Comparison of ENCODE assay signal across 14 cellular contexts in genomic region chr3:61650276-61650675, GRCh38.
DNase-seq lines count a peak whose midpoint lies in the region; ATAC-seq and TF ChIP-seq lines count a peak whose summit lies in the region.
"Had no signal": no experiment of that assay in that cellular context is flagged by ENCODE, and none has a peak within 500 bp of the region (broad histone marks: within the 10 kb centered on the region; RNA-seq: fewer than 3 reads in every experiment).

No MANE protein-coding gene starts in this region.

- peaks cover 17 to 30% of the 10 kb centered on the region in 2 experiments for H3K4me1 Mint-ChIP-seq in H9

- BruUV-seq in IMR-90 (replicated peaks; lab: Mats Ljungman, UMichigan), result no TSS peak

- no peak overlapping the region for H3K56ac ChIP-seq in IMR-90 (ENCODE audit: extremely low read depth, insufficient read depth, low read length)
- no peak overlapping the region for H3K56ac ChIP-seq in H9 (ENCODE audit: insufficient read length, low read depth, low read length)

- H2AFZ ChIP-seq in IMR-90 (replicated peaks; ENCODE audit: low read length, poor library complexity) (no peak overlapping the region), H9 (ENCODE audit: low read length) (no peak overlapping the region)

- POLR2A ChIA-PET in IMR-90 (lab: Charles Lee; ENCODE audit: unreplicated experiment), result no interaction called here

- no peak overlapping the region for H4K5ac ChIP-seq in IMR-90 (ENCODE audit: low read depth, low read length)
- no peak overlapping the region for H4K5ac ChIP-seq in H9 (ENCODE audit: insufficient read length, low read depth, low read length)

- TF ChIP-seq CTCF in IMR-90 (conservative IDR thresholded peaks at IDR 0.05; ENCODE audit: low read depth, low read length) (no peak), tibial artery (IDR thresholded peaks at IDR 0.05) (no peak), esophagus squamous epithelium (IDR thresholded peaks at IDR 0.05) (no peak), H9 (conservative IDR thresholded peaks at IDR 0.05) (no peak)

- H3K79me2 ChIP-seq in H9 (ENCODE audit: insufficient read depth, low read length), result peaks cover 60% of the 10 kb centered on the region

- H3K36me3 ChIP-seq in IMR-90 (ENCODE audit: control insufficient read depth, insufficient read depth, low read length) (no peaks in the 10 kb centered on the region), tibial artery (no peaks in the 10 kb centered on the region), esophagus squamous epithelium (no peaks in the 10 kb centered on the region)

- no peak overlapping the region for H3K4me3 ChIP-seq in IMR-90 (ENCODE audit: insufficient read depth, low read depth, low read length)
- no peak overlapping the region for H3K4me3 ChIP-seq in tibial artery
- no peak overlapping the region for H3K4me3 ChIP-seq in esophagus squamous epithelium
- H3K4me3 ChIP-seq: K562, skin epidermis had no signal

- TF ChIP-seq POLR2A in IMR-90 (IDR thresholded peaks at IDR 0.05; ENCODE audit: low read depth, low read length) (no peak), esophagus squamous epithelium (IDR thresholded peaks at IDR 0.05) (no peak)

- TF ChIP-seq RAD21 in IMR-90 (IDR thresholded peaks at IDR 0.05; ENCODE audit: low read length), result no peak

- peak overlapping the region; percentile 45; the same call in 1 of the 2 replicates for H3K4me2 ChIP-seq in IMR-90 (ENCODE audit: low read depth, low read length)
- H3K4me2 ChIP-seq in H9 (ENCODE audit: insufficient read depth, insufficient read length, low read length), result no peak overlapping the region

- peaks cover 5% of the 10 kb centered on the region; the same call in 1 of the 2 replicates for H3K9me1 ChIP-seq in IMR-90 (ENCODE audit: insufficient read depth, low read length)

- in situ Hi-C loops in IMR-90 (cut with MboI; ENCODE audit: low sequenced_read_pairs), result no loop called here

- H3K9me3 ChIP-seq in IMR-90 (ENCODE audit: control insufficient read depth, insufficient read depth, low read length), result peaks cover 1% of the 10 kb centered on the region; the same call in 1 of the 2 replicates
- no peaks in the 10 kb centered on the region for H3K9me3 ChIP-seq in tibial artery
- peaks cover 0 to 1% (median under 1%) of the 10 kb centered on the region in 3 donors for H3K9me3 ChIP-seq in esophagus squamous epithelium
- no peaks in the 10 kb centered on the region for H3K9me3 ChIP-seq in H9 (ENCODE audit: control insufficient read depth, low read depth, low read length)

- H4K8ac ChIP-seq in IMR-90 (ENCODE audit: low read depth in 2 of 2, low read length in 2 of 2), result no peak overlapping the region
- H4K8ac ChIP-seq in H9 (replicated peaks; ENCODE audit: insufficient read length, low read depth, low read length), result no peak overlapping the region

- H3K4me3 Mint-ChIP-seq in H9, result no peak overlapping the region

- no peak overlapping the region for H3T11ph ChIP-seq in H9 (ENCODE audit: low read length)

- H3K9ac ChIP-seq in IMR-90 (ENCODE audit: low read depth, low read length) (no peak overlapping the region), H9 (ENCODE audit: extremely low read depth, insufficient read length, low read length) (no peak overlapping the region)

- H4K91ac ChIP-seq in IMR-90 (ENCODE audit: insufficient read depth, low read depth, low read length), result no peak overlapping the region
- no peak overlapping the region for H4K91ac ChIP-seq in H9 (ENCODE audit: insufficient read length, low read depth, low read length)

- H3K18ac ChIP-seq in IMR-90 (ENCODE audit: low read depth, low read length), result no peak overlapping the region
- no peak overlapping the region for H3K18ac ChIP-seq in H9 (ENCODE audit: insufficient read length, low read depth, low read length)

- 47% methylated on average over 3 of the region's 7 CpGs; no CpG with 5 or more reads in 1 of the 2 experiments for WGBS in IMR-90 (ENCODE audit: extremely low coverage in 2 of 2, insufficient read length in 1 of 2), 2 experiments
- WGBS in esophagus squamous epithelium, 2 donors, result 36 to 43% methylated on average over 7 of the region's 7 CpGs
- no CpG with 5 or more reads among the region's 7 CpGs for WGBS in H9 (ENCODE audit: extremely low coverage, insufficient read length, low lambda C conversion rate)

- CTCF ChIA-PET in IMR-90 (lab: Yijun Ruan, JAX), result interaction anchor here (0.8 kb wide), 1 partner anchor 85 kb away, joined by 3 read pairs; no protein-coding TSS in a partner anchor

- H3K14ac ChIP-seq in IMR-90 (replicated peaks; ENCODE audit: low read depth, low read length) (no peak overlapping the region), H9 (ENCODE audit: insufficient read depth, low read length) (no peak overlapping the region)

- no peak overlapping the region for H2BK120ac ChIP-seq in IMR-90 (ENCODE audit: low read depth, low read length)
- H2BK120ac ChIP-seq in H9 (ENCODE audit: low read depth, low read length, poor library complexity, severe bottlenecking), result no peak overlapping the region

- H3K27ac ChIP-seq in IMR-90 (ENCODE audit: insufficient read depth, low read length), result no peak overlapping the region
- no peak overlapping the region for H3K27ac ChIP-seq in tibial artery
- no peak overlapping the region for H3K27ac ChIP-seq in esophagus squamous epithelium
- H3K27ac ChIP-seq in H9 (ENCODE audit: insufficient read length, low read depth, low read length), result no peak overlapping the region
- H3K27ac ChIP-seq: skin epidermis had no signal

- intact Hi-C loops in IMR-90 (cut with micrococcal nuclease), result no loop called here
- intact Hi-C loops in tibial artery (cut with DNase I; ENCODE audit: low total_unique reads), result no loop called here
- intact Hi-C loops in esophagus squamous epithelium (cut with DNase I), result no loop called here

- no peak overlapping the region for H2AK9ac ChIP-seq in IMR-90 (replicated peaks; ENCODE audit: low read depth, low read length, poor library complexity)

- H3K23ac ChIP-seq in IMR-90 (ENCODE audit: low read depth, low read length) (0 out of 2 replicates have a peak overlapping the region, but pooled peaks have one; percentile 7), H9 (ENCODE audit: insufficient read length, low read depth, low read length) (no peak overlapping the region)

- H2BK20ac ChIP-seq in IMR-90 (ENCODE audit: low read depth, low read length), result no peak overlapping the region
- H2BK20ac ChIP-seq in H9 (ENCODE audit: low read depth, low read length, poor library complexity, severe bottlenecking), result no peak overlapping the region

- H3K36me3 Mint-ChIP-seq in H9 (ENCODE audit: insufficient read depth in 1 of 3, low read depth in 3 of 3), result peaks cover 20 to 31% (median 23%) of the 10 kb centered on the region in 3 experiments; a peak in 6 of 7 replicates

- H2BK5ac ChIP-seq in IMR-90 (ENCODE audit: low read depth, low read length, poor library complexity, severe bottlenecking) (no peak overlapping the region), H9 (ENCODE audit: insufficient read length, low read length) (no peak overlapping the region)

- peaks cover 2% of the 10 kb centered on the region for H3K4me1 ChIP-seq in IMR-90 (ENCODE audit: control insufficient read depth, insufficient read depth, low read length)
- peaks cover 0 to 38% (median 5%) of the 10 kb centered on the region in 4 donors for H3K4me1 ChIP-seq in tibial artery
- H3K4me1 ChIP-seq in esophagus squamous epithelium, result no peaks in the 10 kb centered on the region
- peaks cover 6% of the 10 kb centered on the region; the same call in 1 of the 2 replicates for H3K4me1 ChIP-seq in H9 (ENCODE audit: insufficient read depth, low read length)

- no peaks in the 10 kb centered on the region; the same call in 1 of the 2 replicates for H3K27me3 Mint-ChIP-seq in H9 (ENCODE audit: low read depth)

- H3K23me2 ChIP-seq in H9 (ENCODE audit: insufficient read length, low read depth, low read length, poor library complexity, severe bottlenecking), result no peaks in the 10 kb centered on the region

- H4K20me1 ChIP-seq in IMR-90 (ENCODE audit: insufficient read depth, low read length) (peaks cover 16% of the 10 kb centered on the region; the same call in 1 of the 2 replicates), H9 (ENCODE audit: control insufficient read depth, insufficient read depth, insufficient read length) (peaks cover 2% of the 10 kb centered on the region)

- no peak overlapping the region for H2AK5ac ChIP-seq in IMR-90 (ENCODE audit: low read depth, low read length)
- no peak overlapping the region for H2AK5ac ChIP-seq in H9 (ENCODE audit: insufficient read length, low read length)

- peaks cover 33 to 70% of the 10 kb centered on the region in 2 experiments for H3K79me1 ChIP-seq in IMR-90 (ENCODE audit: low read depth in 1 of 2, low read length in 2 of 2)
- peaks cover 14% of the 10 kb centered on the region for H3K79me1 ChIP-seq in H9 (ENCODE audit: insufficient read depth, low read depth, low read length, poor library complexity, severe bottlenecking)

- H3K27ac Mint-ChIP-seq in H9, result no peak overlapping the region

- DNase-seq in IMR-90 (peak; percentile 85), cerebellum (ENCODE audit: low spot score) (peak; percentile 13), left lobe of liver (ENCODE audit: low spot score) (no peak), tibial artery (peak; percentile 66 to 72), islet precursor cell (no peak), esophagus squamous epithelium (lab: John Stamatoyannopoulos, UW) (no peak), H9 (no peak)
- DNase-seq: activated gamma-delta T cell treated with Interleukin-2 at 50 U/mL for 16 hours, DMS53, GOT3 had no signal

- H2BK12ac ChIP-seq in H9 (ENCODE audit: insufficient read length, low read depth, low read length), result no peak overlapping the region

- no peak overlapping the region for H2BK15ac ChIP-seq in IMR-90 (ENCODE audit: low read depth, low read length)
- no peak overlapping the region for H2BK15ac ChIP-seq in H9 (ENCODE audit: low read depth, low read length)

- H3K27me3 ChIP-seq in IMR-90 (ENCODE audit: control insufficient read depth, insufficient read depth, low read length) (no peaks in the 10 kb centered on the region), tibial artery (no peaks in the 10 kb centered on the region), esophagus squamous epithelium (no peaks in the 10 kb centered on the region), H9 (ENCODE audit: insufficient read depth, low read length) (no peaks in the 10 kb centered on the region)

- H3K4ac ChIP-seq in IMR-90 (ENCODE audit: low read depth, low read length) (no peak overlapping the region), H9 (ENCODE audit: low read depth, low read length) (no peak overlapping the region)

- peaks cover 1 to 10% of the 10 kb centered on the region in 2 experiments; a peak in 4 of 5 replicates for H3K9me3 Mint-ChIP-seq in H9

- ATAC-seq in IMR-90 (ENCODE audit: low read depth) (peak; percentile 38; the same call in 1 of the 2 replicates), left lobe of liver (peak; percentile 67), GM18909 (IDR thresholded peaks at IDR 0.05; ENCODE audit: poor library complexity, unreplicated experiment) (no peak)
- ATAC-seq: activated CD4-positive, CD25-positive, alpha-beta regulatory T cell treated with anti-CD3 and anti-CD28 coated beads, Interleukin-2, amount 50 U/mL, for 24 hours; K562 had no signal

- dilution Hi-C loops in IMR-90 (cut with HindIII; ENCODE audit: low sequenced_read_pairs, unreplicated experiment), result no loop called here

TF ChIP-seq in IMR-90, 13 proteins besides CTCF, POLR2A, EP300 and RAD21 (continues in another document):
- no peak for TF ChIP-seq MAFK (IDR thresholded peaks at IDR 0.05; ENCODE audit: low read depth, low read length)
- TF ChIP-seq MAZ (IDR thresholded peaks at IDR 0.05; ENCODE audit: borderline replicate concordance, low read depth, low read length), result no peak
- TF ChIP-seq NFE2L2 (IDR thresholded peaks at IDR 0.05; ENCODE audit: low read depth, low read length), result no peak

Comparison
In these comparisons a context has a peak if more than half of its experiments do, and no peak if none do; other contexts are left out.
1. DNase-seq: peak in IMR-90 (single experiment), cerebellum (single experiment) and tibial artery (2 of 2); none in left lobe of liver (single experiment), islet precursor cell (single experiment), esophagus squamous epithelium (single experiment) and H9 (single experiment).